In the genomic region with DNA sequence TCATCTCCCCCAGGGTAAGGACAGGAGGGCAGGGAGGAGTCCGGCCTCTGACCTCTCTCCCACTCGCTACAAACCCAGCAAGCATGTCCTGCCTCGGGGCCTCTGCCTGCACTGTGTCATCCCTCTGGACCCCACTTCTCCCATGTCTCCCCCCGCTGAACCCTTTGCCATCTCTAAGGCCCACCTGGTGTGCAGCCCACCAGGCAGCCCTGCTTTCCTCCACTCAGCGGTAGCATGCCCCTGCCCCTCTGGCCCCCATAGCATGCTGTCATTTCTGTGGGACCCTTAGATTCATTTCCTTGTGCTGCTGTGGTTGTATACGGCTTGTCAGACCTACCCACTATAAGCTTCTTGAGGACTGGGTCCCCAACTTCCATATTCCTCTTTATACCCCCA, we compare ENCODE assay signal across 22 cellular contexts. TPM values are rescaled to one million over a fixed set of nuclear protein-coding genes. Genes with fewer than 3 reads are reported as not detected.
"Had no signal": no experiment of that assay in that cellular context is flagged by ENCODE, and none has a peak within 500 bp of the region (broad histone marks: within the 10 kb centered on the region; RNA-seq: fewer than 3 reads in every experiment).

No MANE protein-coding gene starts in this region.

- DNase-seq: Kasumi-1, MM.1S, NCI-H1092 treated with DMSO at 0.1 percent for 48 hours, NCI-H1436, NCI-H187, NCI-H2029, NCI-H2081 treated with DMSO at 0.1 percent for 48 hours, NCI-H2171, NCI-H226, NCI-H446, NCI-H510A, NCI-H524 treated with DMSO at 0.1 percent for 48 hours, NCI-H69, NCI-H774, SHP77, SK-N-SH had no signal

- H3K9me3 Mint-ChIP-seq: IgD-negative memory B cell had no signal

- H3K4me3 Mint-ChIP-seq: IgD-negative memory B cell had no signal

- H3K4me3 ChIP-seq: K562 had no signal

- H3K27ac ChIP-seq: HL-60, KMS-11, RWPE1 had no signal

- H3K4me2 ChIP-seq: KMS-11, SK-N-SH had no signal

- H3K9me3 ChIP-seq: SK-N-SH had no signal

- H3K9ac ChIP-seq: KMS-11, SK-N-SH had no signal

- H3K27ac Mint-ChIP-seq: IgD-negative memory B cell had no signal

- H3K36me3 Mint-ChIP-seq: IgD-negative memory B cell had no signal

RNA-seq across cellular contexts. Expression of a gene that starts 17.7 kb away (rescaled TPM):
- total RNA-seq: SK-MEL-5 had no signal
